ENCODE assay signal across 8 cellular contexts in genomic region chr5:176646707-176647029, GRCh38. TPM values are rescaled to one million over a fixed set of nuclear protein-coding genes. Genes with fewer than 3 reads are reported as not detected.
DNase-seq lines count a peak whose midpoint lies in the region; ATAC-seq and TF ChIP-seq lines count a peak whose summit lies in the region.

No MANE protein-coding gene starts in this region.

- H3K27me3 ChIP-seq in AG04450 (ENCODE audit: control insufficient read depth, insufficient read depth, low read length) (no peaks in the 10 kb centered on the region), SJSA1 (replicated peaks) (no peaks in the 10 kb centered on the region)

- no peaks in the 10 kb centered on the region for H3K36me3 Mint-ChIP-seq in glutamatergic neuron (ENCODE audit: unreplicated experiment)

- peaks cover 4% of the 10 kb centered on the region for H3K9me3 Mint-ChIP-seq in glutamatergic neuron (ENCODE audit: unreplicated experiment)
- no peaks in the 10 kb centered on the region for H3K9me3 Mint-ChIP-seq in stimulated activated naive CD8-positive, alpha-beta T cell treated with anti-CD3 and anti-CD28 coated beads, Interleukin-15, amount 100 ng/mL, for 72 hours

- peaks cover 15% of the 10 kb centered on the region for H3K27me3 Mint-ChIP-seq in glutamatergic neuron (ENCODE audit: unreplicated experiment)
- H3K27me3 Mint-ChIP-seq in stimulated activated naive CD8-positive, alpha-beta T cell treated with anti-CD3 and anti-CD28 coated beads, Interleukin-15, amount 100 ng/mL, for 72 hours, result no peaks in the 10 kb centered on the region

- peaks cover 16% of the 10 kb centered on the region for H3K4me1 ChIP-seq in SJSA1 (replicated peaks)

- POLR2A ChIA-PET in AG04450 (lab: Yijun Ruan, JAX), result interaction anchor here (0.8 to 2.0 kb wide), 6 partner anchors 11 to 257 kb away, joined by 3 to 9 read pairs (median 5); partner anchors contain the start of genes EIF4E1B and SNCB

- no peak for TF ChIP-seq CTCF in AG04450 (IDR thresholded peaks at IDR 0.05; ENCODE audit: low read depth, low read length)
- TF ChIP-seq CTCF in glutamatergic neuron (IDR thresholded peaks at IDR 0.05; ENCODE audit: partially characterized antibody, unreplicated experiment), result no peak

- H3K4me1 Mint-ChIP-seq in glutamatergic neuron (ENCODE audit: low read depth, unreplicated experiment), result peaks cover 31% of the 10 kb centered on the region
- peaks cover 56% of the 10 kb centered on the region for H3K4me1 Mint-ChIP-seq in stimulated activated naive CD8-positive, alpha-beta T cell treated with anti-CD3 and anti-CD28 coated beads, Interleukin-15, amount 100 ng/mL, for 72 hours

- H3K4me3 ChIP-seq in AG04450 (ENCODE audit: low read depth, low read length) (peak overlapping the region; percentile 50), SJSA1 (peak overlapping the region; percentile 57)

- CTCF ChIA-PET in AG04450 (lab: Charles Lee), result interaction anchor here (0.8 to 7.2 kb wide), 9 partner anchors 11 to 917 kb away, joined by 3 to 112 read pairs (median 5); no protein-coding TSS in a partner anchor

- H3K27ac Mint-ChIP-seq in glutamatergic neuron (ENCODE audit: unreplicated experiment), result peak overlapping the region; percentile 92
- H3K27ac Mint-ChIP-seq in stimulated activated naive CD8-positive, alpha-beta T cell treated with anti-CD3 and anti-CD28 coated beads, Interleukin-15, amount 100 ng/mL, for 72 hours, result peak overlapping the region; percentile 93 to 95

- ATAC-seq in GM21619 (IDR thresholded peaks at IDR 0.05; ENCODE audit: unreplicated experiment), result peak; percentile 4
- peak; percentile 33 for ATAC-seq in stimulated activated naive CD8-positive, alpha-beta T cell treated with anti-CD3 and anti-CD28 coated beads, Interleukin-15, amount 100 ng/mL, for 72 hours

- H3K27ac ChIP-seq in AG04450 (ENCODE audit: low read depth, low read length) (peak overlapping the region; percentile 31), SJSA1 (no peak overlapping the region)

- H3K9me3 ChIP-seq in AG04450 (ENCODE audit: control insufficient read depth, insufficient read depth, low read length) (no peaks in the 10 kb centered on the region; the same call in 1 of the 2 replicates), SJSA1 (replicated peaks) (no peaks in the 10 kb centered on the region)

- peak overlapping the region; percentile 73 for H3K4me3 Mint-ChIP-seq in glutamatergic neuron (ENCODE audit: unreplicated experiment)
- H3K4me3 Mint-ChIP-seq in stimulated activated naive CD8-positive, alpha-beta T cell treated with anti-CD3 and anti-CD28 coated beads, Interleukin-15, amount 100 ng/mL, for 72 hours, result peak overlapping the region; percentile 92 to 93

- DNase-seq in AG04450 (ENCODE audit: low read depth, low spot score) (no peak), SJSA1 (ENCODE audit: low read depth in 1 of 2, low spot score in 2 of 2) (no peak), glutamatergic neuron (no peak), HUDEP-2 (lab: John Stamatoyannopoulos, UW; ENCODE audit: unreplicated experiment in 76 of 76) (no peak), CD1c-positive myeloid dendritic cell (ENCODE audit: extremely low spot score) (no peak), NCI-H82 treated with DMSO at 0.1 percent for 48 hours (lab: John Stamatoyannopoulos, UW; ENCODE audit: unreplicated experiment) (no peak)
- DNase-seq in stimulated activated naive CD8-positive, alpha-beta T cell treated with anti-CD3 and anti-CD28 coated beads, Interleukin-15, amount 100 ng/mL, for 72 hours, result no peak

- H3K36me3 ChIP-seq in SJSA1, result no peaks in the 10 kb centered on the region

RNA-seq across cellular contexts. Expression of gene TSPAN17, which starts 0.6 kb away (rescaled TPM):
- 40.9 and 44.3 TPM in 2 replicates for polyA plus RNA-seq in AG04450 (2011; rRNA removed)
- 45.4 and 57.2 TPM in 2 replicates for polyA minus RNA-seq in AG04450 (2011; rRNA and poly(A)+ RNA removed)
- total RNA-seq in SJSA1 (2014; rRNA removed; shearing (Covaris generic)), result 50.9 and 52.5 TPM in 2 replicates
- 97.2 TPM for total RNA-seq in glutamatergic neuron (ENCODE audit: unreplicated experiment)

RNA-seq across cellular contexts. Expression of gene EIF4E1B, which starts 16.2 kb away (rescaled TPM):
- not detected in 2 replicates for polyA plus RNA-seq in AG04450 (2011; rRNA removed)
- not detected in 2 replicates for polyA minus RNA-seq in AG04450 (2011; rRNA and poly(A)+ RNA removed)
- not detected in 2 replicates for total RNA-seq in SJSA1 (2014; rRNA removed; shearing (Covaris generic))
- not detected for total RNA-seq in glutamatergic neuron (ENCODE audit: unreplicated experiment)

RNA-seq across cellular contexts. Expression of gene SNCB, which starts 16.3 kb away (rescaled TPM):
- polyA plus RNA-seq in AG04450 (2011; rRNA removed), result 0.17 and 0.20 TPM in 2 replicates
- polyA minus RNA-seq in AG04450 (2011; rRNA and poly(A)+ RNA removed), result 0.18 TPM in 1 of 2 replicates, not detected in the other
- total RNA-seq in SJSA1 (2014; rRNA removed; shearing (Covaris generic)), result not detected in 2 replicates
- total RNA-seq in glutamatergic neuron (ENCODE audit: unreplicated experiment), result 3.7 TPM

RNA-seq across cellular contexts. Expression of gene GPRIN1, which starts 36.7 kb away (rescaled TPM):
- polyA plus RNA-seq in AG04450 (2011; rRNA removed), result 4.0 and 5.1 TPM in 2 replicates
- polyA minus RNA-seq in AG04450 (2011; rRNA and poly(A)+ RNA removed), result 4.7 and 4.8 TPM in 2 replicates
- 15.0 and 15.6 TPM in 2 replicates for total RNA-seq in SJSA1 (2014; rRNA removed; shearing (Covaris generic))
- total RNA-seq in glutamatergic neuron (ENCODE audit: unreplicated experiment), result 72.3 TPM
